Comparison of ENCODE assay signal across 23 cellular contexts in the genomic region with DNA sequence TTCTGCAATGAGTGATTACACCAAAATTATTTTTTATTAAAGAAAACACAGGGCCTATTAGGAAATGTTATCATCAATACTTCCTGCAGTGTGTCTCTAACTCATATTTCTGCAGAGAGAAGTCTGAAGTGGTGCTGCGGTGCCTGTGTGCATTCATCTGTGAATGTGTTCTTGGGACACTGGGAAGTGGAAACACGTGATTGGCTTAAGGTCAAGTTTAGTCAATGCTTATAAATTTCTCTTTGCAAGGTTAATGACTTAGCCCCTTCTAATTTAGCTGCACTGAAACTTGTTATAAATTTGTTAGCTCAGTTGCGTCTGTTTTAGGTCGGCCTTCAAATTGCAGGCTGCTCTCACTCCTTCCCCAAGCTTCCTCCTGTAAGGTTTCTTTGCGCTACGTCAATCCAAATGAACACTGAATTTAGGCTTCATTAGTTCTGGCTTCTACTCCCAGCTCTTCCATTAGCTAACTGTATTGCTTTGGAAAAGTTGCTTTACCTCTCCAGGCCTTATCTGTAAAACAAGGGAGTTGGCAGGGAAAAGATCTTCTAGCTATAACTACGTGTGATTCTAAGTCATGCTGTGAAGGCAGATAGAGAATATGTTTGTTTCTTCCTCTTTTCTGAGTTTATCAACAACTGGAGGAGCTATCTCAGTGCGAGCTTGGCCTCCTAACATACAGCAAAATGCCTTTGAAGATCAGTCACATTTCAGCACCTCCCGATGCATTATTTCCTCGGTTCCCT.
DNase-seq lines count a peak whose midpoint lies in the region; ATAC-seq lines count a peak whose summit lies in the region.
"Had no signal": no experiment of that assay in that cellular context is flagged by ENCODE, and none has a peak within 500 bp of the region (broad histone marks: within the 10 kb centered on the region; RNA-seq: fewer than 3 reads in every experiment).

No MANE protein-coding gene starts in this region.

- H3K18ac ChIP-seq in neuronal stem cell (ENCODE audit: low read length): no peak overlapping the region

- H3K27me3 Mint-ChIP-seq in stimulated activated memory B cell treated with anti-CD40 and anti-IgM and Interleukin-4, amounts not matched to agents 10 μg/mL and 1 μg/mL and 100 μg/mL, for 72 hours: no peaks in the 10 kb centered on the region
- H3K27me3 Mint-ChIP-seq: activated naive CD8-positive, alpha-beta T cell treated with anti-CD3 and anti-CD28 coated beads, Interleukin-2, amount 10 ng/mL, durations not matched to agents 7 days and 5 days; CD4-positive, alpha-beta memory T cell had no signal

- H3K36me3 Mint-ChIP-seq in stimulated activated memory B cell treated with anti-CD40 and anti-IgM and Interleukin-4, amounts not matched to agents 10 μg/mL and 1 μg/mL and 100 μg/mL, for 72 hours: no peaks in the 10 kb centered on the region
- H3K36me3 Mint-ChIP-seq: activated naive CD8-positive, alpha-beta T cell treated with anti-CD3 and anti-CD28 coated beads, Interleukin-2, amount 10 ng/mL, durations not matched to agents 7 days and 5 days; CD4-positive, alpha-beta memory T cell had no signal

- H3K14ac ChIP-seq in neuronal stem cell (ENCODE audit: low read length): no peak overlapping the region

- no peaks in the 10 kb centered on the region for H3K27me3 ChIP-seq in neuronal stem cell (ENCODE audit: control insufficient read depth in 3 of 3, insufficient read depth in 3 of 3, low read depth in 1 of 3, low read length in 3 of 3)
- H3K27me3 ChIP-seq: heart left ventricle, upper lobe of right lung had no signal

- intact Hi-C loops in left ventricle myocardium superior (cut with micrococcal nuclease): no loop called here

- DNase-seq in NCI-H2107 treated with DMSO at 0.1 percent for 48 hours (lab: John Stamatoyannopoulos, UW; ENCODE audit: unreplicated experiment): peak; percentile 36
- no peak for DNase-seq in NCI-H2107 (lab: John Stamatoyannopoulos, UW)
- peak; percentile 70 for DNase-seq in OCI-M1 (lab: John Stamatoyannopoulos, UW)
- no peak for DNase-seq in left ventricle myocardium superior
- no peak for DNase-seq in neuronal stem cell (ENCODE audit: low spot score)
- DNase-seq in SHP77 (lab: John Stamatoyannopoulos, UW): no peak
- DNase-seq: activated CD4-positive, alpha-beta T cell treated with anti-CD3 and anti-CD28 coated beads for 1 hour; activated CD8-positive, alpha-beta T cell treated with anti-CD3 and anti-CD28 coated beads, Interleukin-2, amount 10 ng/mL, durations not matched to agents 7 days and 5 days; activated effector memory CD4-positive, alpha-beta T cell treated with Interleukin-2 at 50 U/mL for 16 hours; activated naive CD8-positive, alpha-beta T cell treated with anti-CD3 and anti-CD28 coated beads, Interleukin-2, amount 10 ng/mL, durations not matched to agents 7 days and 5 days; activated T-cell treated with anti-CD3 and anti-CD28 coated beads for 4 hours; CD4-positive, alpha-beta memory T cell; GDM1; heart left ventricle; MV-4-11; NCI-H774; stimulated activated CD4-positive, alpha-beta T cell treated with anti-CD3 and anti-CD28 coated beads, Interleukin-1b, Interleukin-23, amount 100 ng/mL, for 48 hours; T-helper 9 cell; upper lobe of right lung had no signal

- H4K8ac ChIP-seq in neuronal stem cell (ENCODE audit: low read depth, low read length): no peak overlapping the region

- WGBS in neuronal stem cell (ENCODE audit: extremely low coverage in 2 of 2, insufficient read length in 2 of 2, insufficient replicate concordance in 1 of 2), 2 donors: no CpG with 5 or more reads among the region's 10 CpGs

- no peaks in the 10 kb centered on the region for H3K36me3 ChIP-seq in neuronal stem cell (replicated peaks in 1 of 2; ENCODE audit: control insufficient read depth in 2 of 2, insufficient read depth in 2 of 2, low read length in 2 of 2)
- H3K36me3 ChIP-seq: heart left ventricle, upper lobe of right lung had no signal

- no peak overlapping the region for H2BK15ac ChIP-seq in neuronal stem cell (ENCODE audit: low read length)

- H3K4ac ChIP-seq in neuronal stem cell (ENCODE audit: low read length): no peak overlapping the region

- H3K4me2 ChIP-seq in neuronal stem cell (ENCODE audit: insufficient read depth, low read length, poor library complexity, severe bottlenecking): no peak overlapping the region

- no peak overlapping the region for H4K91ac ChIP-seq in neuronal stem cell (ENCODE audit: low read depth, low read length, poor library complexity)

- H3K9me3 Mint-ChIP-seq in stimulated activated memory B cell treated with anti-CD40 and anti-IgM and Interleukin-4, amounts not matched to agents 10 μg/mL and 1 μg/mL and 100 μg/mL, for 72 hours: no peaks in the 10 kb centered on the region
- H3K9me3 Mint-ChIP-seq: activated naive CD8-positive, alpha-beta T cell treated with anti-CD3 and anti-CD28 coated beads, Interleukin-2, amount 10 ng/mL, durations not matched to agents 7 days and 5 days had no signal

- no peak overlapping the region for H3K23ac ChIP-seq in neuronal stem cell (ENCODE audit: low read depth, low read length, poor library complexity)

- no peak overlapping the region for H2BK5ac ChIP-seq in neuronal stem cell (ENCODE audit: low read length)

- H2AK5ac ChIP-seq in neuronal stem cell (ENCODE audit: low read depth, low read length): no peak overlapping the region

- H2AFZ ChIP-seq in neuronal stem cell (ENCODE audit: low read length): peak overlapping the region; percentile 65

- no peak overlapping the region for H2BK12ac ChIP-seq in neuronal stem cell (ENCODE audit: low read length)

- no peaks in the 10 kb centered on the region for H3K9me3 ChIP-seq in neuronal stem cell (replicated peaks in 1 of 2; ENCODE audit: control insufficient read depth in 2 of 2, insufficient read depth in 1 of 2, low read depth in 1 of 2, low read length in 2 of 2)
- H3K9me3 ChIP-seq: heart left ventricle, upper lobe of right lung had no signal

- H3K27ac ChIP-seq in neuronal stem cell (replicated peaks; ENCODE audit: low read length): no peak overlapping the region
- H3K27ac ChIP-seq: 22Rv1, epithelial cell of prostate, upper lobe of right lung had no signal

- H3K4me1 ChIP-seq in neuronal stem cell (ENCODE audit: control insufficient read depth in 2 of 2, insufficient read depth in 1 of 2, low read depth in 1 of 2, low read length in 2 of 2): peaks cover 3 to 5% of the 10 kb centered on the region in 2 donors
- H3K4me1 ChIP-seq: upper lobe of right lung had no signal

- no peak overlapping the region for H3K4me3 Mint-ChIP-seq in stimulated activated memory B cell treated with anti-CD40 and anti-IgM and Interleukin-4, amounts not matched to agents 10 μg/mL and 1 μg/mL and 100 μg/mL, for 72 hours
- H3K4me3 Mint-ChIP-seq: activated CD8-positive, alpha-beta T cell treated with anti-CD3 and anti-CD28 coated beads, Interleukin-2, amount 10 ng/mL, durations not matched to agents 7 days and 5 days; activated naive CD8-positive, alpha-beta T cell treated with anti-CD3 and anti-CD28 coated beads, Interleukin-2, amount 10 ng/mL, durations not matched to agents 7 days and 5 days; CD4-positive, alpha-beta memory T cell had no signal

- H3K4me1 Mint-ChIP-seq in stimulated activated memory B cell treated with anti-CD40 and anti-IgM and Interleukin-4, amounts not matched to agents 10 μg/mL and 1 μg/mL and 100 μg/mL, for 72 hours: no peaks in the 10 kb centered on the region
- H3K4me1 Mint-ChIP-seq: activated naive CD8-positive, alpha-beta T cell treated with anti-CD3 and anti-CD28 coated beads, Interleukin-2, amount 10 ng/mL, durations not matched to agents 7 days and 5 days; CD4-positive, alpha-beta memory T cell had no signal

- no peak overlapping the region for H3K27ac Mint-ChIP-seq in stimulated activated memory B cell treated with anti-CD40 and anti-IgM and Interleukin-4, amounts not matched to agents 10 μg/mL and 1 μg/mL and 100 μg/mL, for 72 hours
- H3K27ac Mint-ChIP-seq: activated CD8-positive, alpha-beta T cell treated with anti-CD3 and anti-CD28 coated beads, Interleukin-2, amount 10 ng/mL, durations not matched to agents 7 days and 5 days; activated naive CD8-positive, alpha-beta T cell treated with anti-CD3 and anti-CD28 coated beads, Interleukin-2, amount 10 ng/mL, durations not matched to agents 7 days and 5 days; CD4-positive, alpha-beta memory T cell had no signal

- no peak overlapping the region for H2BK120ac ChIP-seq in neuronal stem cell (ENCODE audit: low read depth, low read length)

- no peak overlapping the region for H3K4me3 ChIP-seq in neuronal stem cell (ENCODE audit: low read length in 2 of 2)
- H3K4me3 ChIP-seq: heart left ventricle, upper lobe of right lung had no signal

- ATAC-seq in left ventricle myocardium superior: peak; percentile 50
- ATAC-seq in stimulated activated memory B cell treated with anti-CD40 and anti-IgM and Interleukin-4, amounts not matched to agents 10 μg/mL and 1 μg/mL and 100 μg/mL, for 72 hours: no peak
- ATAC-seq in GM18502 (IDR thresholded peaks at IDR 0.05; ENCODE audit: poor library complexity, unreplicated experiment): no peak
- ATAC-seq: activated CD8-positive, alpha-beta T cell treated with anti-CD3 and anti-CD28 coated beads, Interleukin-2, amount 10 ng/mL, durations not matched to agents 7 days and 5 days; upper lobe of right lung had no signal

- no peak overlapping the region for H3K9ac ChIP-seq in neuronal stem cell (ENCODE audit: low read depth, low read length, poor library complexity)

- no peaks in the 10 kb centered on the region for H3K79me1 ChIP-seq in neuronal stem cell (ENCODE audit: low read depth, low read length)

Comparison
In these comparisons a context has a peak if more than half of its experiments do, and no peak if none do; other contexts are left out.
1. DNase-seq: peak in NCI-H2107 treated with DMSO at 0.1 percent for 48 hours (single experiment) and OCI-M1 (single experiment); none in NCI-H2107 (single experiment), left ventricle myocardium superior (single experiment), neuronal stem cell (single experiment) and SHP77 (0 of 2).